8 cellular contexts compared by ENCODE assay signal in genomic region chr11:2944953-2945756, GRCh38. TPM values are rescaled to one million over a fixed set of nuclear protein-coding genes. Genes with fewer than 3 reads are reported as not detected.
DNase-seq lines count a peak whose midpoint lies in the region; ATAC-seq lines count a peak whose summit lies in the region.

No MANE protein-coding gene starts in this region.

- H3K27ac Mint-ChIP-seq in CD4-positive, alpha-beta memory T cell: peak overlapping the region; percentile 42 to 91 (median 80)
- peak overlapping the region; percentile 63 for H3K27ac Mint-ChIP-seq in T-helper 1 cell treated with Interleukin-12 subunit alpha and Interleukin-12 subunit beta and Interleukin-4 antibody, amounts not matched to agents 30 μg/mL and 1 μg/mL, for 36 hours

- no peaks in the 10 kb centered on the region for H3K9me3 ChIP-seq in CD4-positive, alpha-beta memory T cell (ENCODE audit: control insufficient read depth in 1 of 2, low read length in 2 of 2)

- POLR2A ChIA-PET in CD4-positive, alpha-beta memory T cell (lab: Charles Lee; ENCODE audit: partially characterized antibody): interaction anchor here (0.6 to 1.7 kb wide), 3 partner anchors 12 to 47 kb away, joined by 3 to 4 read pairs (median 3); partner anchors contain the start of gene NAP1L4

- H3K4me1 ChIP-seq in CD4-positive, alpha-beta memory T cell (ENCODE audit: insufficient read depth, low read length): peaks cover 43% of the 10 kb centered on the region

- peaks cover 18 to 57% of the 10 kb centered on the region in 2 donors for H3K36me3 Mint-ChIP-seq in CD4-positive, alpha-beta memory T cell
- H3K36me3 Mint-ChIP-seq in T-helper 1 cell treated with Interleukin-12 subunit alpha and Interleukin-12 subunit beta and Interleukin-4 antibody, amounts not matched to agents 30 μg/mL and 1 μg/mL, for 36 hours (ENCODE audit: low read depth): peaks cover 40% of the 10 kb centered on the region

- H3K27me3 ChIP-seq in CD4-positive, alpha-beta memory T cell (ENCODE audit: insufficient read depth, low read length): no peaks in the 10 kb centered on the region

- peak in 3 of 5 donors; percentile 36 to 61 (median 45) for DNase-seq in CD4-positive, alpha-beta memory T cell
- DNase-seq in dermis microvascular lymphatic vessel endothelial cell (ENCODE audit: low read depth in 2 of 2) (peak; percentile 62 to 86), left kidney (ENCODE audit: low read depth, low spot score) (peak; percentile 86), SIG-M5 treated with dmso at 0.1 percent for 504 hours (lab: John Stamatoyannopoulos, UW; ENCODE audit: unreplicated experiment) (no peak)
- DNase-seq in stimulated activated CD4-positive, alpha-beta T cell treated with anti-CD3 and anti-CD28 coated beads, Interleukin-1b, Interleukin-23, amount 100 ng/mL, for 48 hours: peak; percentile 48

- H3K27ac ChIP-seq in CD4-positive, alpha-beta memory T cell (ENCODE audit: low read depth, low read length): no peak overlapping the region

- ATAC-seq in GM21423 (IDR thresholded peaks at IDR 0.05; ENCODE audit: unreplicated experiment) (no peak), GM18517 (IDR thresholded peaks at IDR 0.05; ENCODE audit: unreplicated experiment) (no peak)

- no peaks in the 10 kb centered on the region for H3K27me3 Mint-ChIP-seq in CD4-positive, alpha-beta memory T cell
- no peaks in the 10 kb centered on the region for H3K27me3 Mint-ChIP-seq in T-helper 1 cell treated with Interleukin-12 subunit alpha and Interleukin-12 subunit beta and Interleukin-4 antibody, amounts not matched to agents 30 μg/mL and 1 μg/mL, for 36 hours (ENCODE audit: low read depth)

- peak overlapping the region in 5 of 8 donors; percentile 21 to 76 (median 59) for H3K4me3 Mint-ChIP-seq in CD4-positive, alpha-beta memory T cell
- H3K4me3 Mint-ChIP-seq in T-helper 1 cell treated with Interleukin-12 subunit alpha and Interleukin-12 subunit beta and Interleukin-4 antibody, amounts not matched to agents 30 μg/mL and 1 μg/mL, for 36 hours: peak overlapping the region; percentile 14

- peaks cover 49% of the 10 kb centered on the region for H3K36me3 ChIP-seq in CD4-positive, alpha-beta memory T cell (ENCODE audit: insufficient read depth, low read length)

- CTCF ChIA-PET in CD4-positive, alpha-beta memory T cell (lab: Charles Lee; ENCODE audit: partially characterized antibody): interaction anchor here (0.7 to 2.9 kb wide), 7 partner anchors 15 to 146 kb away, joined by 4 to 10 read pairs (median 5); partner anchors contain the start of gene PHLDA2

- intact Hi-C loops in CD4-positive, alpha-beta memory T cell (cut with micrococcal nuclease): loop anchor here (5.0 kb wide), 1 partner anchor 42 kb away; no protein-coding TSS in a partner anchor

- H3K4me1 Mint-ChIP-seq in CD4-positive, alpha-beta memory T cell: peaks cover 36 to 67% (median 52%) of the 10 kb centered on the region in 4 donors
- H3K4me1 Mint-ChIP-seq in T-helper 1 cell treated with Interleukin-12 subunit alpha and Interleukin-12 subunit beta and Interleukin-4 antibody, amounts not matched to agents 30 μg/mL and 1 μg/mL, for 36 hours (ENCODE audit: low read depth): peaks cover 22% of the 10 kb centered on the region

- no peaks in the 10 kb centered on the region for H3K9me3 Mint-ChIP-seq in CD4-positive, alpha-beta memory T cell
- H3K9me3 Mint-ChIP-seq in T-helper 1 cell treated with Interleukin-12 subunit alpha and Interleukin-12 subunit beta and Interleukin-4 antibody, amounts not matched to agents 30 μg/mL and 1 μg/mL, for 36 hours: no peaks in the 10 kb centered on the region

- H3K4me3 ChIP-seq in CD4-positive, alpha-beta memory T cell (ENCODE audit: low read length in 2 of 2): no peak overlapping the region

RNA-seq across cellular contexts. Expression of gene PHLDA2, which starts 15.9 kb away (rescaled TPM):
- 1 to 10 TPM; 1.1 TPM for total RNA-seq in CD4-positive, alpha-beta memory T cell
- 1 to 10 TPM in 1 of 2 donors, under 1 TPM in 1; 0.58 to 1.9 TPM for polyA plus RNA-seq in CD4-positive, alpha-beta memory T cell
- total RNA-seq in dermis microvascular lymphatic vessel endothelial cell: 1.9 and 2.4 TPM in 2 replicates

RNA-seq across cellular contexts. Expression of gene NAP1L4, which starts 47.0 kb away (rescaled TPM):
- total RNA-seq in CD4-positive, alpha-beta memory T cell: 100 to 1,000 TPM; 299 to 303 TPM
- polyA plus RNA-seq in CD4-positive, alpha-beta memory T cell: 100 to 1,000 TPM; 153 to 160 TPM
- 103 and 105 TPM in 2 replicates for total RNA-seq in dermis microvascular lymphatic vessel endothelial cell

RNA-seq across cellular contexts. Expression of gene CDKN1C, which starts 59.6 kb away (rescaled TPM):
- total RNA-seq in CD4-positive, alpha-beta memory T cell: 1 to 10 TPM; 4.9 to 6.1 TPM
- under 1 TPM; 0.10 to 0.73 TPM for polyA plus RNA-seq in CD4-positive, alpha-beta memory T cell
- total RNA-seq in dermis microvascular lymphatic vessel endothelial cell: 19.4 and 58.8 TPM in 2 replicates
